Comparison of ENCODE assay signal across 21 cellular contexts in the genomic region with DNA sequence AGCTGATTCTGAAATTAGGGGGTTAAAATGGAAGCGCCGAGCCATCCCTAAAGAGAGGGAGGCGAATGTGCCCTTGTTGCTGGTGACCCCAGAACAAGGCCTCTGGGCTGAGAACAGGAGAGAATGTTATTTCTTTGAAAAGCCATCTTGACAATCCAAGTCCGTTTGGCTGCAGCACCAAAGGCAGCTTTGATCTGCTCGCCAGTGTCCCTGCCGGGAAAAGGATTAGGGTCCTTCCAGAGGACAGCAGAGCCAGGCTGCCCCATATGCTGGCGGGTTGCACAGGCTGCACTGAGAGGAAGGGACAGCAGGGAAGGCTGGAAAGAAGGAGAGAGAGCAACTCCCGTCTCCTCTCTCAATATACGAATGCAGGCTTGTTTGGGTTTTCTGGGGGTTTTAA.
"Had no signal": no experiment of that assay in that cellular context is flagged by ENCODE, and none has a peak within 500 bp of the region (broad histone marks: within the 10 kb centered on the region; RNA-seq: fewer than 3 reads in every experiment).

No MANE protein-coding gene starts in this region.

- ATAC-seq: activated CD8-positive, alpha-beta memory T cell treated with anti-CD3 and anti-CD28 coated beads, Interleukin-2, amount 10 ng/mL, durations not matched to agents 7 days and 5 days; activated CD8-positive, alpha-beta T cell treated with anti-CD3 and anti-CD28 coated beads for 36 hours; left colon; mucosa of descending colon; stimulated activated naive CD8-positive, alpha-beta T cell treated with anti-CD3 and anti-CD28 coated beads, Interleukin-15, Interleukin-2, amounts not matched to agents 100 U/mL and 50 U/mL, for 24 hours; T-cell had no signal

- H3K27ac ChIP-seq: brain microvascular endothelial cell, colonic mucosa, right atrium auricular region, spleen, thyroid gland, VCaP had no signal

- DNase-seq: activated CD4-positive, alpha-beta T cell treated with anti-CD3 and anti-CD28 coated beads, Interleukin-2, amount 10 ng/mL, durations not matched to agents 7 days and 5 days; activated CD4-positive, CD25-positive, alpha-beta regulatory T cell treated with anti-CD3 and anti-CD28 coated beads, Interleukin-2, amount 50 U/mL, for 72 hours; activated CD8-positive, alpha-beta memory T cell treated with anti-CD3 and anti-CD28 coated beads, Interleukin-2, amount 10 ng/mL, durations not matched to agents 7 days and 5 days; activated CD8-positive, alpha-beta T cell treated with anti-CD3 and anti-CD28 coated beads for 36 hours; activated effector memory CD4-positive, alpha-beta T cell treated with anti-CD3 and anti-CD28 coated beads, Interleukin-2, amount 50 U/mL, for 16 hours; activated naive CD4-positive, alpha-beta T cell treated with anti-CD3 and anti-CD28 coated beads, Interleukin-2, amount 10 ng/mL, durations not matched to agents 7 days and 5 days; activated T-cell treated with anti-CD3 and anti-CD28 coated beads for 4 hours; aorta; brain microvascular endothelial cell; central memory CD4-positive, alpha-beta T cell; colonic mucosa; left colon; mesenchymal stem cell; mucosa of descending colon; spleen; stimulated activated CD4-positive, alpha-beta T cell treated with anti-CD3 and anti-CD28 coated beads, Interleukin-4, amount 100 ng/mL, for 24 hours; stimulated activated naive CD8-positive, alpha-beta T cell treated with anti-CD3 and anti-CD28 coated beads, Interleukin-15, Interleukin-2, amounts not matched to agents 100 U/mL and 50 U/mL, for 24 hours; T-cell; thyroid gland had no signal
